11 cellular contexts compared by ENCODE assay signal in genomic region chr4:17762705-17763104, GRCh38. TPM values are rescaled to one million over a fixed set of nuclear protein-coding genes. Genes with fewer than 3 reads are reported as not detected.
DNase-seq lines count a peak whose midpoint lies in the region; ATAC-seq, FAIRE-seq and TF ChIP-seq lines count a peak whose summit lies in the region.
"Had no signal": no experiment of that assay in that cellular context is flagged by ENCODE, and none has a peak within 500 bp of the region (broad histone marks: within the 10 kb centered on the region; RNA-seq: fewer than 3 reads in every experiment).

No MANE protein-coding gene starts in this region.

- ATAC-seq in PC-3, result no peak
- ATAC-seq in GM21619 (IDR thresholded peaks at IDR 0.05; ENCODE audit: unreplicated experiment), result no peak

- WGBS in small intestine, 3 donors, result 54 to 81% (median 78%) methylated on average over 1 of the region's 1 CpG

- CTCF ChIA-PET in PC-3 (lab: Charles Lee), result no interaction called here

- FAIRE-seq in small intestine (lab: Jason Lieb, UNC), result no peak

- no peaks in the 10 kb centered on the region for H3K9me2 ChIP-seq in PC-3 (replicated peaks; ENCODE audit: low read length)

- H4K20me1 ChIP-seq in PC-3 (ENCODE audit: low read length), result no peaks in the 10 kb centered on the region

- POLR2A ChIA-PET in PC-3 (lab: Charles Lee; ENCODE audit: unreplicated experiment), result no interaction called here

- no peaks in the 10 kb centered on the region for H3K79me2 ChIP-seq in PC-3 (ENCODE audit: low read length)
- H3K79me2 ChIP-seq: hepatocyte had no signal

- no peak overlapping the region for H3K4me3 ChIP-seq in GM12875 (ENCODE audit: low read depth, low read length)
- no peak overlapping the region for H3K4me3 ChIP-seq in PC-3 (ENCODE audit: low read length)
- H3K4me3 ChIP-seq in fibroblast of the aortic adventitia (ENCODE audit: low read depth, low read length), result no peak overlapping the region
- H3K4me3 ChIP-seq in small intestine (ENCODE audit: low read depth in 1 of 2, low read length in 2 of 2), result no peak overlapping the region
- H3K4me3 ChIP-seq: hepatocyte had no signal

- H3K36me3 ChIP-seq in PC-3 (ENCODE audit: low read depth, low read length) (no peaks in the 10 kb centered on the region), small intestine (ENCODE audit: control insufficient read depth in 2 of 2, insufficient read depth in 2 of 2, low read length in 2 of 2) (no peaks in the 10 kb centered on the region)

- no peaks in the 10 kb centered on the region for H3F3A ChIP-seq in PC-3 (ENCODE audit: low read length, unreplicated experiment)

- intact Hi-C loops in PC-3 (cut with micrococcal nuclease), result no loop called here

- H3K9ac ChIP-seq in PC-3 (ENCODE audit: low read length), result no peak overlapping the region

- H3K27ac ChIP-seq in PC-3 (ENCODE audit: low read length) (no peak overlapping the region), small intestine (ENCODE audit: low read depth in 1 of 2, low read length in 1 of 2) (no peak overlapping the region)
- H3K27ac ChIP-seq: hepatocyte had no signal

- TF ChIP-seq CTCF in AG09319 (IDR thresholded peaks at IDR 0.05; ENCODE audit: low read depth, low read length) (peak; percentile 11), GM12875 (IDR thresholded peaks at IDR 0.05; ENCODE audit: borderline replicate concordance, insufficient read depth, low read depth, low read length) (peak; percentile 41; the same call in 1 of the 2 replicates), PC-3 (conservative IDR thresholded peaks at IDR 0.05; ENCODE audit: low read depth, low read length) (peak; percentile 48), fibroblast of the aortic adventitia (IDR thresholded peaks at IDR 0.05; ENCODE audit: insufficient read depth, low read length) (peak; percentile 27)

- H3K27me3 ChIP-seq in PC-3 (ENCODE audit: low read length) (no peaks in the 10 kb centered on the region), small intestine (ENCODE audit: control insufficient read depth in 2 of 2, insufficient read depth in 2 of 2, low read length in 2 of 2) (no peaks in the 10 kb centered on the region)
- H3K27me3 ChIP-seq: hepatocyte had no signal

- DNase-seq in AG09319 (ENCODE audit: extremely low read depth, low read depth), result no peak
- peak; percentile 60 for DNase-seq in PC-3
- peak; percentile 50 for DNase-seq in fibroblast of the aortic adventitia (ENCODE audit: low read depth)
- DNase-seq in small intestine, result no peak
- DNase-seq in stimulated activated CD4-positive, alpha-beta T cell treated with anti-CD3 and anti-CD28 coated beads, Interleukin-15, amount 100 ng/mL, for 24 hours, result no peak
- no peak for DNase-seq in NCI-H1048 (lab: John Stamatoyannopoulos, UW)
- DNase-seq: stimulated activated naive CD4-positive, alpha-beta T cell treated with Interleukin-2 at 50 U/mL for 16 hours had no signal

- no peak overlapping the region for H3K4me2 ChIP-seq in PC-3 (ENCODE audit: low read length)
- H3K4me2 ChIP-seq: hepatocyte had no signal

- no peaks in the 10 kb centered on the region for H3K4me1 ChIP-seq in PC-3 (ENCODE audit: insufficient read depth, low read length)
- no peaks in the 10 kb centered on the region for H3K4me1 ChIP-seq in small intestine (ENCODE audit: control insufficient read depth in 2 of 2, insufficient read depth in 1 of 2, low read depth in 1 of 2, low read length in 1 of 2)

- H3K9me3 ChIP-seq in PC-3 (ENCODE audit: low read length), result no peaks in the 10 kb centered on the region
- H3K9me3 ChIP-seq in small intestine (ENCODE audit: control insufficient read depth, low read depth), result no peaks in the 10 kb centered on the region

- BruUV-seq in PC-3 (replicated peaks; lab: Mats Ljungman, UMichigan), result no TSS peak

- no peak overlapping the region for H2AFZ ChIP-seq in PC-3 (ENCODE audit: low read length)
- H2AFZ ChIP-seq: hepatocyte had no signal

RNA-seq across cellular contexts. Expression of gene FAM184B, which starts 18.7 kb away (rescaled TPM):
- 0.47 and 0.81 TPM in 2 replicates for total RNA-seq in PC-3 (2014; rRNA removed)
- total RNA-seq in fibroblast of the aortic adventitia (ENCODE audit: low replicate concordance), result not detected in 2 replicates
- polyA plus RNA-seq in small intestine, result under 1 TPM in 1 of 3 donors, not detected in 2; 0.03 TPM
- total RNA-seq: hepatocyte, pulmonary artery endothelial cell had no signal
- polyA plus RNA-seq: hepatocyte had no signal

RNA-seq across cellular contexts. Expression of gene DCAF16, which starts 47.9 kb away (rescaled TPM):
- 25.5 and 26.1 TPM in 2 replicates for total RNA-seq in PC-3 (2014; rRNA removed)
- 27.1 and 27.2 TPM in 2 replicates for total RNA-seq in fibroblast of the aortic adventitia (ENCODE audit: low replicate concordance)
- 10 to 100 TPM in 1 of 3 donors, 1 to 10 TPM in 2; 3.8 to 12.0 (median 4.9) TPM for polyA plus RNA-seq in small intestine

RNA-seq across cellular contexts. Expression of gene NCAPG, which starts 48.1 kb away (rescaled TPM):
- 25.9 and 27.6 TPM in 2 replicates for total RNA-seq in PC-3 (2014; rRNA removed)
- 2.0 and 60.1 TPM in 2 replicates for total RNA-seq in fibroblast of the aortic adventitia (ENCODE audit: low replicate concordance)
- 10 to 100 TPM in 1 of 3 donors, 1 to 10 TPM in 1, under 1 TPM in 1; 0.54 to 10.5 (median 2.5) TPM for polyA plus RNA-seq in small intestine

Comparison
In these comparisons a context has a peak if more than half of its experiments do, and no peak if none do; other contexts are left out.
1. DNase-seq: peak in PC-3 (single experiment) and fibroblast of the aortic adventitia (single experiment); none in AG09319 (single experiment), small intestine (single experiment), stimulated activated CD4-positive, alpha-beta T cell treated with anti-CD3 and anti-CD28 coated beads, Interleukin-15, amount 100 ng/mL, for 24 hours (single experiment) and NCI-H1048 (single experiment).
2. Peak in every context shown above with its lines, with median percentiles within 50 percentile points of each other: CTCF ChIP-seq.